32 cellular contexts compared by ENCODE assay signal in genomic region chr3:103653996-103654395, GRCh38.
"Had no signal": no experiment of that assay in that cellular context is flagged by ENCODE, and none has a peak within 500 bp of the region (broad histone marks: within the 10 kb centered on the region; RNA-seq: fewer than 3 reads in every experiment).

No MANE protein-coding gene starts in this region.

- H3K27me3 ChIP-seq: left lung, neural progenitor cell, neutrophil, right atrium auricular region, right lobe of liver, testis, thyroid gland, transverse colon, upper lobe of left lung, vagina had no signal

- H3K27ac ChIP-seq: left lung, lower lobe of right lung, neural progenitor cell, neutrophil, parathyroid adenoma, psoas muscle, right atrium auricular region, right lobe of liver, testis, thyroid gland, transverse colon, upper lobe of left lung, vagina had no signal

- H3K36me3 ChIP-seq: left lung, lower lobe of right lung, neural progenitor cell, neutrophil, right atrium auricular region, right lobe of liver, thyroid gland, transverse colon, upper lobe of left lung, vagina had no signal

- H3K4me2 ChIP-seq: neural progenitor cell, smooth muscle cell had no signal

- H3K9ac ChIP-seq: neural progenitor cell, parathyroid adenoma had no signal

- H2AFZ ChIP-seq: neural progenitor cell, parathyroid adenoma had no signal

- H3K79me2 ChIP-seq: parathyroid adenoma had no signal

- ATAC-seq: left colon; left lung; lower lobe of right lung; natural killer cell; psoas muscle; right lobe of liver; stimulated activated memory B cell treated with anti-CD40 and anti-IgM and Interleukin-4, amounts not matched to agents 10 μg/mL and 1 μg/mL and 100 μg/mL, for 72 hours; stimulated activated naive CD8-positive, alpha-beta T cell treated with anti-CD3 and anti-CD28 coated beads, Interleukin-15, amount 100 ng/mL, for 72 hours had no signal

- H3K4me1 ChIP-seq: left lung, lower lobe of right lung, parathyroid adenoma, psoas muscle, right atrium auricular region, right lobe of liver, testis, thyroid gland, transverse colon, upper lobe of left lung, vagina had no signal

- H3K4me3 ChIP-seq: left lung, lower lobe of right lung, neural progenitor cell, psoas muscle, right atrium auricular region, right lobe of liver, smooth muscle cell, testis, thyroid gland, transverse colon, upper lobe of left lung, vagina had no signal

- FAIRE-seq: islet of Langerhans, kidney had no signal

- H3K9me3 ChIP-seq: left lung, lower lobe of right lung, neutrophil, psoas muscle, right atrium auricular region, right lobe of liver, testis, thyroid gland, transverse colon, upper lobe of left lung, vagina had no signal

- DNase-seq: hypothalamus; immature natural killer cell; kidney; left colon; left lung; lower lobe of right lung; mammary epithelial cell; mesenchymal stem cell; naive B cell; natural killer cell; nephron progenitor cell; occipital lobe; psoas muscle; right lobe of liver; stimulated activated CD4-positive, alpha-beta T cell treated with anti-CD3 and anti-CD28 coated beads, Interleukin-1b, Interleukin-23, amount 100 ng/mL, for 48 hours; stimulated activated CD4-positive, alpha-beta T cell treated with anti-CD3 and anti-CD28 coated beads, Interleukin-2, amount 100 ng/mL, for 48 hours; stimulated activated CD4-positive, alpha-beta T cell treated with anti-CD3 and anti-CD28 coated beads, Interleukin-4, amount 100 ng/mL, for 4 hours; stimulated activated CD8-positive, alpha-beta memory T cell treated with anti-CD3 and anti-CD28 coated beads, Interleukin-4, amount 100 ng/mL, for 48 hours; stimulated activated naive CD4-positive, alpha-beta T cell treated with Interleukin-2 at 50 U/mL for 16 hours; stimulated activated naive CD8-positive, alpha-beta T cell treated with anti-CD3 and anti-CD28 coated beads, Interleukin-15, amount 100 ng/mL, for 72 hours; testis; thyroid gland; transverse colon; upper lobe of left lung had no signal
